14 cellular contexts compared by ENCODE assay signal in the genomic region with DNA sequence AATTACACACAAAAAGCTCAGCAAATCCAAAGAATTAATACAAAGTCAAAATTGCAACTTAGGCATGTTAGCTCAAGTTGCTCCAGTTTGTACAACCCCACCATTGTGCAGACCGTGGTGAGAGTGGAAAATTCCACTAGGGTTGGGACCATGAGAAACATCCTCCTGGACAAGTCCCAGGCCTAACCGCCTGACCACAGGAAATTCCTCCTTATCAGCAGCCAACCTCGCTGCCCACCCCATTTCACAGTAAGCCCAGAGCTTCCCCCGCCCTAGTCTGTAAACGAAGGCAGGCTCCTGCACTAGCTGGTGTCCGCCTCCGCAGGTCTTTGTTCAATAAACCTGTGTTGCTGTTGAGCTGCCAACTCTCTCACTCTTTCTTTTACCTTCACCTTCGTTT.
DNase-seq lines count a peak whose midpoint lies in the region; ATAC-seq and TF ChIP-seq lines count a peak whose summit lies in the region.
"Had no signal": no experiment of that assay in that cellular context is flagged by ENCODE, and none has a peak within 500 bp of the region (broad histone marks: within the 10 kb centered on the region; RNA-seq: fewer than 3 reads in every experiment).

No MANE protein-coding gene starts in this region.

- no peak overlapping the region for H3K27ac ChIP-seq in GM23338 (ENCODE audit: low read depth)
- no peak overlapping the region for H3K27ac ChIP-seq in OCI-LY3 (ENCODE audit: low read length)
- H3K27ac ChIP-seq in spleen: no peak overlapping the region
- H3K27ac ChIP-seq: body of pancreas had no signal

- H3K36me3 Mint-ChIP-seq in GM23338 (ENCODE audit: low read depth): no peaks in the 10 kb centered on the region
- H3K36me3 Mint-ChIP-seq in activated naive CD4-positive, alpha-beta T cell treated with anti-CD3 and anti-CD28 coated beads, Interleukin-2, amount 10 ng/mL, durations not matched to agents 7 days and 5 days: no peaks in the 10 kb centered on the region

- intact Hi-C loops in spleen (cut with DNase I; ENCODE audit: low total_unique reads): no loop called here

- H3K27ac Mint-ChIP-seq in GM23338: no peak overlapping the region
- H3K27ac Mint-ChIP-seq in activated naive CD4-positive, alpha-beta T cell treated with anti-CD3 and anti-CD28 coated beads, Interleukin-2, amount 10 ng/mL, durations not matched to agents 7 days and 5 days: no peak overlapping the region

- peak; percentile 67 for ATAC-seq in GM23338
- ATAC-seq: body of pancreas had no signal

- H3K27me3 Mint-ChIP-seq in GM23338 (ENCODE audit: insufficient read depth, low read depth, poor library complexity): no peaks in the 10 kb centered on the region
- H3K27me3 Mint-ChIP-seq in activated naive CD4-positive, alpha-beta T cell treated with anti-CD3 and anti-CD28 coated beads, Interleukin-2, amount 10 ng/mL, durations not matched to agents 7 days and 5 days: no peaks in the 10 kb centered on the region

- WGBS in spleen, 5 donors: 56 to 73% (median 61%) methylated on average over 8 of the region's 8 CpGs

- H2AFZ ChIP-seq in GM23338 (peak overlapping the region; percentile 28; the same call in 1 of the 2 replicates), OCI-LY3 (ENCODE audit: low read depth, low read length) (0 out of 2 replicates have a peak overlapping the region, but pooled peaks have one; percentile 39)

- peaks cover 4% of the 10 kb centered on the region; the same call in 1 of the 3 replicates for H3K4me1 Mint-ChIP-seq in GM23338
- H3K4me1 Mint-ChIP-seq in activated naive CD4-positive, alpha-beta T cell treated with anti-CD3 and anti-CD28 coated beads, Interleukin-2, amount 10 ng/mL, durations not matched to agents 7 days and 5 days: no peaks in the 10 kb centered on the region

- H3K4me3 ChIP-seq in GM23338 (no peak overlapping the region), OCI-LY3 (ENCODE audit: low read length) (no peak overlapping the region), cardiac fibroblast (replicated peaks in 1 of 2; ENCODE audit: low read depth in 2 of 2, low read length in 2 of 2) (no peak overlapping the region), spleen (no peak overlapping the region)
- H3K4me3 ChIP-seq: body of pancreas had no signal

- peaks cover 7% of the 10 kb centered on the region; the same call in 2 of the 3 replicates for H3K9me3 Mint-ChIP-seq in GM23338
- H3K9me3 Mint-ChIP-seq in activated naive CD4-positive, alpha-beta T cell treated with anti-CD3 and anti-CD28 coated beads, Interleukin-2, amount 10 ng/mL, durations not matched to agents 7 days and 5 days: peaks cover 6% of the 10 kb centered on the region

- H3K9me2 ChIP-seq in GM23338 (ENCODE audit: insufficient read depth): no peaks in the 10 kb centered on the region

- H3K79me2 ChIP-seq in GM23338 (replicated peaks; ENCODE audit: insufficient read depth): no peaks in the 10 kb centered on the region
- H3K79me2 ChIP-seq in OCI-LY3 (ENCODE audit: low read length): no peaks in the 10 kb centered on the region

- H3K4me1 ChIP-seq in GM23338 (ENCODE audit: insufficient read depth): no peaks in the 10 kb centered on the region
- no peaks in the 10 kb centered on the region for H3K4me1 ChIP-seq in OCI-LY3 (ENCODE audit: low read length)
- no peaks in the 10 kb centered on the region for H3K4me1 ChIP-seq in spleen
- H3K4me1 ChIP-seq: body of pancreas had no signal

- no peak for TF ChIP-seq CTCF in GM23338 (conservative IDR thresholded peaks at IDR 0.05; ENCODE audit: low read depth in 2 of 2)
- no peak for TF ChIP-seq CTCF in OCI-LY3 (IDR thresholded peaks at IDR 0.05; ENCODE audit: low read depth, low read length)
- TF ChIP-seq CTCF in cardiac fibroblast (IDR thresholded peaks at IDR 0.05; ENCODE audit: low read depth, low read length): no peak
- no peak for TF ChIP-seq CTCF in spleen (IDR thresholded peaks at IDR 0.05 in 8 of 11, conservative IDR thresholded peaks at IDR 0.05 in 3 of 11)

- H4K20me1 ChIP-seq in GM23338 (replicated peaks; ENCODE audit: insufficient read depth) (no peaks in the 10 kb centered on the region), OCI-LY3 (ENCODE audit: insufficient read depth, low read length) (no peaks in the 10 kb centered on the region)

- H3K27me3 ChIP-seq in GM23338 (ENCODE audit: insufficient read depth) (no peaks in the 10 kb centered on the region), OCI-LY3 (ENCODE audit: low read depth, low read length) (no peaks in the 10 kb centered on the region), spleen (replicated peaks in 1 of 7) (no peaks in the 10 kb centered on the region)
- H3K27me3 ChIP-seq: BE2C, body of pancreas had no signal

- H3K36me3 ChIP-seq in GM23338 (ENCODE audit: insufficient read depth) (no peaks in the 10 kb centered on the region), OCI-LY3 (replicated peaks; ENCODE audit: low read depth, low read length) (no peaks in the 10 kb centered on the region), spleen (no peaks in the 10 kb centered on the region)
- H3K36me3 ChIP-seq: BE2C had no signal

- CTCF ChIA-PET in activated naive CD4-positive, alpha-beta T cell treated with anti-CD3 and anti-CD28 coated beads, Interleukin-2, amount 10 ng/mL, durations not matched to agents 7 days and 5 days (lab: Charles Lee): no interaction called here

- no peaks in the 10 kb centered on the region for H3F3A ChIP-seq in GM23338 (replicated peaks; ENCODE audit: low read depth)

- H3K9ac ChIP-seq in OCI-LY3 (ENCODE audit: low read length): no peak overlapping the region

- DNase-seq in GM23338 (ENCODE audit: low spot score) (peak; percentile 33), cardiac fibroblast (ENCODE audit: low read depth in 2 of 2) (peak; percentile 58 to 94), lung microvascular endothelial cell (ENCODE audit: low read depth in 2 of 2) (peak; percentile 64 to 72), epidermal melanocyte (ENCODE audit: insufficient read length, low spot score) (no peak), NCI-H1436 treated with DMSO at 0.1 percent for 48 hours (lab: John Stamatoyannopoulos, UW) (no peak), spleen (no peak)
- DNase-seq in activated naive CD4-positive, alpha-beta T cell treated with anti-CD3 and anti-CD28 coated beads, Interleukin-2, amount 10 ng/mL, durations not matched to agents 7 days and 5 days: no peak
- DNase-seq: BE2C, body of pancreas, EL, NCI-H1105, NCI-H524, SHP77 had no signal

- H3K4me3 Mint-ChIP-seq in GM23338: no peak overlapping the region
- H3K4me3 Mint-ChIP-seq in activated naive CD4-positive, alpha-beta T cell treated with anti-CD3 and anti-CD28 coated beads, Interleukin-2, amount 10 ng/mL, durations not matched to agents 7 days and 5 days: no peak overlapping the region

- TF ChIP-seq POLR2A in spleen (IDR thresholded peaks at IDR 0.05): no peak

- H3K9me3 ChIP-seq in OCI-LY3 (ENCODE audit: insufficient read depth, low read length): no peaks in the 10 kb centered on the region
- peaks cover 0 to 14% (median 0%) of the 10 kb centered on the region in 8 donors for H3K9me3 ChIP-seq in spleen
- H3K9me3 ChIP-seq: BE2C, body of pancreas had no signal

- H3K4me2 ChIP-seq in GM23338 (no peak overlapping the region), OCI-LY3 (ENCODE audit: low read length) (no peak overlapping the region)

TF ChIP-seq in GM23338, 12 proteins besides CTCF, POLR2A, EP300 and RAD21 (continues in another document):
- no peak for TF ChIP-seq POLR2AphosphoS5 (IDR thresholded peaks at IDR 0.05; ENCODE audit: low read depth)
- TF ChIP-seq, protein P1, sequence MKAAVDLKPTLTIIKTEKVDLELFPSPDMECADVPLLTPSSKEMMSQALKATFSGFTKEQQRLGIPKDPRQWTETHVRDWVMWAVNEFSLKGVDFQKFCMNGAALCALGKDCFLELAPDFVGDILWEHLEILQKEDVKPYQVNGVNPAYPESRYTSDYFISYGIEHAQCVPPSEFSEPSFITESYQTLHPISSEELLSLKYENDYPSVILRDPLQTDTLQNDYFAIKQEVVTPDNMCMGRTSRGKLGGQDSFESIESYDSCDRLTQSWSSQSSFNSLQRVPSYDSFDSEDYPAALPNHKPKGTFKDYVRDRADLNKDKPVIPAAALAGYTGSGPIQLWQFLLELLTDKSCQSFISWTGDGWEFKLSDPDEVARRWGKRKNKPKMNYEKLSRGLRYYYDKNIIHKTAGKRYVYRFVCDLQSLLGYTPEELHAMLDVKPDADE (IDR thresholded peaks at IDR 0.05): no peak

Comparison
In these comparisons a context has a peak if more than half of its experiments do, and no peak if none do; other contexts are left out.
1. DNase-seq: peak in GM23338 (single experiment), cardiac fibroblast (2 of 2) and lung microvascular endothelial cell (2 of 2); none in epidermal melanocyte (single experiment), NCI-H1436 treated with DMSO at 0.1 percent for 48 hours (single experiment), spleen (single experiment) and activated naive CD4-positive, alpha-beta T cell treated with anti-CD3 and anti-CD28 coated beads, Interleukin-2, amount 10 ng/mL, durations not matched to agents 7 days and 5 days (single experiment).